ENCODE assay signal across 24 cellular contexts in the genomic region with DNA sequence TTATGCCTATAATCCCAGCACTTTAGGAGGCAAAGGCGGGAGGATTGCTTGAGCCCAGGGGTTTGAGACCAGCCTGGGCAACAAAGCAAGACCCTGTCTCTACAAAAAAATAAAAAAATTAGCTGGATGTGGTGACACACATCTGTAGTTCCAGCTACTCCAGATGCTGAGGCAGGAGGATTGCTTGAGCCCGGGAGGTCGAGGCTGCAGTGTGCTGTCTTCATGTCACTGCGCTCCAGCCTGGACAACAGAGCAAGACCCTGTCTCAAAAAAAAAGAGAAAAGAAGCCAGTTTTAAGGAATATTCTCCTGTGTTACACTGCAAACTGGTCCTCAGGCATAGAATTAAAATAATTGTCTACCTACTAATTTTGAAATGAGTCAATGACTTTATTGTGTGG. TPM values are rescaled to one million over a fixed set of nuclear protein-coding genes. Genes with fewer than 3 reads are reported as not detected.
DNase-seq lines count a peak whose midpoint lies in the region; ATAC-seq, FAIRE-seq and TF ChIP-seq lines count a peak whose summit lies in the region.
"Had no signal": no experiment of that assay in that cellular context is flagged by ENCODE, and none has a peak within 500 bp of the region (broad histone marks: within the 10 kb centered on the region; RNA-seq: fewer than 3 reads in every experiment).

No MANE protein-coding gene starts in this region.

- H4K20me1 ChIP-seq in DOHH2 (ENCODE audit: control insufficient read depth, insufficient read depth, low read depth, low read length), result peaks cover 6% of the 10 kb centered on the region; the same call in 1 of the 2 replicates
- H4K20me1 ChIP-seq in Karpas-422 (ENCODE audit: insufficient read depth, low read depth, low read length), result no peaks in the 10 kb centered on the region
- 0 out of 2 replicates have a peak, but pooled peaks cover 4% of the 10 kb centered on the region for H4K20me1 ChIP-seq in SU-DHL-6 (ENCODE audit: low read depth, low read length)
- no peaks in the 10 kb centered on the region for H4K20me1 ChIP-seq in K562 (replicated peaks; ENCODE audit: control insufficient read depth, insufficient read depth, low read length)
- H4K20me1 ChIP-seq in OCI-LY7 (ENCODE audit: insufficient read depth, low read length), result no peaks in the 10 kb centered on the region

- no peak for FAIRE-seq in K562 (lab: Jason Lieb, UNC)
- FAIRE-seq: D721Med, GM12878, GM12892, GM18507 had no signal

- H3K36me3 ChIP-seq in DOHH2 (ENCODE audit: control insufficient read depth, low read length) (peaks cover 62% of the 10 kb centered on the region), Karpas-422 (ENCODE audit: insufficient read depth, low read length) (peaks cover 19% of the 10 kb centered on the region; the same call in 1 of the 2 replicates), SU-DHL-6 (ENCODE audit: low read length) (peaks cover 21% of the 10 kb centered on the region), K562 (ENCODE audit: control insufficient read depth, insufficient read depth, low read length) (peaks cover 59% of the 10 kb centered on the region), OCI-LY7 (ENCODE audit: insufficient read depth, low read length) (peaks cover 80% of the 10 kb centered on the region)

- intact Hi-C loops in K562 (cut with micrococcal nuclease) (no loop called here), OCI-LY7 (cut with micrococcal nuclease; ENCODE audit: unreplicated experiment) (no loop called here)

- no peak overlapping the region for H3K9ac ChIP-seq in Karpas-422 (ENCODE audit: low read length)
- no peak overlapping the region for H3K9ac ChIP-seq in SU-DHL-6 (ENCODE audit: low read length)
- H3K9ac ChIP-seq in K562 (ENCODE audit: insufficient read depth in 1 of 2, low read depth in 2 of 2, low read length in 2 of 2), result no peak overlapping the region
- H3K9ac ChIP-seq: BLaER1 treated with 17β-estradiol and CSF1 and Interleukin-3, amounts not matched to agents 10 nM and 100 nM had no signal

- H3K27me3 ChIP-seq in DOHH2 (ENCODE audit: control insufficient read depth, low read length) (no peaks in the 10 kb centered on the region), Karpas-422 (ENCODE audit: low read length) (no peaks in the 10 kb centered on the region), SU-DHL-6 (ENCODE audit: low read length) (no peaks in the 10 kb centered on the region), K562 (ENCODE audit: control insufficient read depth in 2 of 2, insufficient read depth in 2 of 2, low read length in 2 of 2) (no peaks in the 10 kb centered on the region)
- H3K27me3 ChIP-seq: BLaER1 treated with 17β-estradiol and CSF1 and Interleukin-3, amounts not matched to agents 10 nM and 100 nM had no signal

- no peak for TF ChIP-seq RAD21 in K562 (CRISPR knock-in tag; conservative IDR thresholded peaks at IDR 0.05 in 1 of 2, IDR thresholded peaks at IDR 0.05 in 1 of 2)

- in situ Hi-C loops in K562 (cut with MboI), result no loop called here

- no peak overlapping the region for H3K27ac ChIP-seq in DOHH2 (ENCODE audit: low read depth, low read length)
- peak overlapping the region; percentile 50; the same call in 1 of the 2 replicates for H3K27ac ChIP-seq in Karpas-422 (ENCODE audit: low read length)
- peak overlapping the region; percentile 57; the same call in 1 of the 2 replicates for H3K27ac ChIP-seq in SU-DHL-6 (ENCODE audit: low read depth, low read length)
- H3K27ac ChIP-seq in K562 (ENCODE audit: extremely low read depth, low read depth, low read length), result no peak overlapping the region
- H3K27ac ChIP-seq in OCI-LY7 (ENCODE audit: low read depth, low read length, poor library complexity, severe bottlenecking), result no peak overlapping the region
- H3K27ac ChIP-seq: 22Rv1; A549; BLaER1 treated with 17β-estradiol and CSF1 and Interleukin-3, amounts not matched to agents 10 nM and 100 nM; C4-2B had no signal

- H3K79me2 ChIP-seq in DOHH2 (ENCODE audit: control insufficient read depth, low read length) (peaks cover 81% of the 10 kb centered on the region), Karpas-422 (ENCODE audit: low read length) (peaks cover 85% of the 10 kb centered on the region), SU-DHL-6 (ENCODE audit: insufficient read depth, low read length) (peaks cover 46% of the 10 kb centered on the region), K562 (ENCODE audit: control insufficient read depth, insufficient read depth, low read length) (peaks cover 57% of the 10 kb centered on the region), OCI-LY7 (ENCODE audit: insufficient read depth, low read depth, low read length) (peaks cover 71% of the 10 kb centered on the region)

- H3K9me3 ChIP-seq in DOHH2 (ENCODE audit: control insufficient read depth, insufficient read depth, low read length) (no peaks in the 10 kb centered on the region), Karpas-422 (ENCODE audit: low read length) (no peaks in the 10 kb centered on the region), SU-DHL-6 (ENCODE audit: insufficient read depth, low read length) (peaks cover 12% of the 10 kb centered on the region; the same call in 1 of the 2 replicates), K562 (replicated peaks; ENCODE audit: control insufficient read depth, insufficient read depth, low read depth, low read length) (no peaks in the 10 kb centered on the region), OCI-LY7 (ENCODE audit: low read length) (peaks cover 8% of the 10 kb centered on the region; the same call in 1 of the 2 replicates)
- H3K9me3 ChIP-seq: A549, Caco-2 had no signal

- H3K4me2 ChIP-seq in DOHH2 (ENCODE audit: low read length) (peak overlapping the region; percentile 43), Karpas-422 (ENCODE audit: low read depth, low read length, poor library complexity, severe bottlenecking) (peak overlapping the region; percentile 27), SU-DHL-6 (ENCODE audit: low read depth, low read length, poor library complexity, severe bottlenecking) (peak overlapping the region; percentile 53), K562 (ENCODE audit: insufficient read depth, low read length) (no peak overlapping the region), OCI-LY7 (ENCODE audit: low read length) (no peak overlapping the region)
- H3K4me2 ChIP-seq: A549; BLaER1 treated with 17β-estradiol and CSF1 and Interleukin-3, amounts not matched to agents 10 nM and 100 nM had no signal

- H3K4me3 ChIP-seq in DOHH2 (ENCODE audit: low read length), result no peak overlapping the region
- no peak overlapping the region for H3K4me3 ChIP-seq in Karpas-422 (ENCODE audit: low read length)
- H3K4me3 ChIP-seq in SU-DHL-6 (ENCODE audit: insufficient read depth, low read length, poor library complexity, severe bottlenecking), result no peak overlapping the region
- no peak overlapping the region for H3K4me3 ChIP-seq in K562
- no peak overlapping the region for H3K4me3 ChIP-seq in OCI-LY7 (ENCODE audit: low read depth, low read length, poor library complexity, severe bottlenecking)
- H3K4me3 ChIP-seq: A549; BLaER1 treated with 17β-estradiol and CSF1 and Interleukin-3, amounts not matched to agents 10 nM and 100 nM; GM12878 had no signal

- no peak for ATAC-seq in K562
- ATAC-seq: A549; CD8-positive, alpha-beta T cell had no signal

- H3K9me2 ChIP-seq in DOHH2 (replicated peaks; ENCODE audit: control insufficient read depth, low read length) (no peaks in the 10 kb centered on the region), Karpas-422 (replicated peaks; ENCODE audit: insufficient read depth, low read length) (no peaks in the 10 kb centered on the region), SU-DHL-6 (replicated peaks; ENCODE audit: insufficient read depth, low read length) (no peaks in the 10 kb centered on the region), OCI-LY7 (ENCODE audit: insufficient read depth, low read length) (no peaks in the 10 kb centered on the region)

- CTCF ChIA-PET in K562 (lab: Yijun Ruan, JAX; ENCODE audit: low intra/inter-chr PET ratio), result no interaction called here
- CTCF ChIA-PET in OCI-LY7 (lab: Charles Lee; ENCODE audit: unreplicated experiment), result no interaction called here

- 95% methylated on average over 4 of the region's 4 CpGs for WGBS in K562 (ENCODE audit: insufficient coverage, low coverage, missing lambda C conversion rate)

- no peaks in the 10 kb centered on the region for H3K9me1 ChIP-seq in K562 (ENCODE audit: control insufficient read depth, insufficient read depth, low read length)

- DNase-seq in Karpas-422 (no peak), K562 (ENCODE audit: extremely low read depth in 1 of 4, low spot score in 3 of 4) (no peak), NCI-H748 treated with DMSO at 0.1 percent for 48 hours (lab: John Stamatoyannopoulos, UW) (no peak), NCI-H82 (lab: John Stamatoyannopoulos, UW) (no peak), occipital lobe (lab: John Stamatoyannopoulos, UW) (no peak), OCI-LY7 (ENCODE audit: low spot score) (no peak)
- DNase-seq: AML-193; Caco-2; Calu3; CD4-positive, alpha-beta T cell; CD8-positive, alpha-beta T cell; DMS79 treated with DMSO at 0.1 percent for 48 hours; EL; GDM1 had no signal

- H3F3A ChIP-seq in DOHH2 (ENCODE audit: control insufficient read depth, insufficient read depth), result 0 out of 2 replicates have a peak, but pooled peaks cover 7% of the 10 kb centered on the region
- peaks cover 35% of the 10 kb centered on the region for H3F3A ChIP-seq in SU-DHL-6 (ENCODE audit: insufficient read depth)

- TF ChIP-seq CTCF in DOHH2 (IDR thresholded peaks at IDR 0.05; ENCODE audit: low read depth, low read length, poor library complexity, severe bottlenecking) (no peak), SU-DHL-6 (IDR thresholded peaks at IDR 0.05; ENCODE audit: insufficient read depth, low read length, poor library complexity, severe bottlenecking) (no peak), K562 (IDR thresholded peaks at IDR 0.05 in 2 of 3, conservative IDR thresholded peaks at IDR 0.05 in 1 of 3; ENCODE audit: insufficient read depth in 2 of 3, low read depth in 1 of 3, low read length in 3 of 3) (no peak), OCI-LY7 (conservative IDR thresholded peaks at IDR 0.05; ENCODE audit: low read length) (no peak)

- no peak for TF ChIP-seq POLR2A in K562 (conservative IDR thresholded peaks at IDR 0.05)

- no peak for TF ChIP-seq EP300 in K562 (IDR thresholded peaks at IDR 0.05; ENCODE audit: low read length)

- H2AFZ ChIP-seq in Karpas-422 (ENCODE audit: low read length), result no peak overlapping the region
- no peak overlapping the region for H2AFZ ChIP-seq in SU-DHL-6 (ENCODE audit: low read depth, low read length, severe bottlenecking)
- no peak overlapping the region for H2AFZ ChIP-seq in K562 (ENCODE audit: low read depth, low read length)
- H2AFZ ChIP-seq in OCI-LY7 (ENCODE audit: low read length), result no peak overlapping the region

- H3K4me1 ChIP-seq in DOHH2 (ENCODE audit: control insufficient read depth, low read length), result peaks cover 58% of the 10 kb centered on the region
- H3K4me1 ChIP-seq in Karpas-422 (ENCODE audit: low read length), result peaks cover 34% of the 10 kb centered on the region
- H3K4me1 ChIP-seq in K562 (replicated peaks in 1 of 2; ENCODE audit: control insufficient read depth in 2 of 2, insufficient read depth in 2 of 2, low read length in 2 of 2), result no peaks in the 10 kb centered on the region
- H3K4me1 ChIP-seq in OCI-LY7 (ENCODE audit: insufficient read depth, low read length, poor library complexity, severe bottlenecking), result peaks cover 17% of the 10 kb centered on the region
- H3K4me1 ChIP-seq: Caco-2 had no signal

- BruUV-seq in K562 (replicated peaks; lab: Mats Ljungman, UMichigan) (no TSS peak), OCI-LY7 (replicated peaks; lab: Mats Ljungman, UMichigan) (no TSS peak)

- POLR2A ChIA-PET in K562 (lab: Yijun Ruan, JAX) (interaction anchor here (1.1 kb wide), 1 partner anchor 18 kb away, joined by 4 read pairs; no protein-coding TSS in a partner anchor), OCI-LY7 (lab: Charles Lee) (interaction anchor here (0.8 kb wide), 1 partner anchor 24 kb away, joined by 3 read pairs; no protein-coding TSS in a partner anchor)

RNA-seq across cellular contexts. Expression of a gene that starts 47.9 kb away (rescaled TPM):
- 13.9 and 14.2 TPM in 2 replicates for total RNA-seq in Karpas-422 (2014; rRNA removed; shearing (Covaris generic); ENCODE audit: low replicate concordance)
- total RNA-seq in K562 (2011; cell fraction: chromatin; rRNA removed; ENCODE audit: low replicate concordance), result 40.8 and 58.4 TPM in 2 replicates
- total RNA-seq in K562 (2011; cell fraction: nucleolus; rRNA removed), result 30.5 and 46.5 TPM in 2 replicates
- total RNA-seq in K562 (2011; cell fraction: nucleoplasm; rRNA removed), result 75.9 and 147 TPM in 2 replicates
- total RNA-seq in K562 (2014; rRNA removed) (18.4 and 18.8 TPM in 2 replicates), K562 (2014; rRNA removed; fragmentation: Illumina TruSeq; extraction: Trizol) (32.2 and 34.1 TPM in 2 replicates), K562 (2015; rRNA removed; fragmentation: Illumina TruSeq; extraction: Trizol) (29.0 and 32.7 TPM in 2 replicates), K562 (2021) (19.5 and 20.8 TPM in 2 replicates), occipital lobe (7.2 TPM), OCI-LY7 (2022) (43.5 and 44.1 TPM in 2 replicates)
- polyA plus RNA-seq in K562 (2011; rRNA removed) (8.7 and 19.0 TPM in 2 replicates), K562 (2014; fragmentation: Illumina TruSeq; extraction: Trizol) (50.4 and 68.6 TPM in 2 replicates), K562 (2014; fragmentation: Nextera tagmentation; extraction: Ambion mirVana) (10 to 100 TPM; 52.8 to 54.2 TPM), K562 (2014; rRNA removed) (36.6 and 43.6 TPM in 2 replicates)
- 3.3 and 7.0 TPM in 2 replicates for polyA plus RNA-seq in K562 (2011; cell fraction: cytosol; rRNA removed)
- 9.8 and 17.2 TPM in 2 replicates for polyA plus RNA-seq in K562 (2011; cell fraction: nucleus; rRNA removed)
- 28.6 and 33.8 TPM in 2 replicates for polyA plus RNA-seq in K562 (2012)
- polyA minus RNA-seq in K562 (2011; rRNA and poly(A)+ RNA removed), result 11.7 and 16.7 TPM in 2 replicates
- polyA minus RNA-seq in K562 (2011; cell fraction: cytosol; rRNA and poly(A)+ RNA removed), result 14.0 and 17.5 TPM in 2 replicates
- polyA minus RNA-seq in K562 (2011; cell fraction: nucleus; rRNA and poly(A)+ RNA removed), result 13.0 and 20.9 TPM in 2 replicates
- total RNA-seq in OCI-LY7 (2014; rRNA removed; shearing (Covaris generic)), result 18.6 and 26.1 TPM in 2 replicates

Comparison
In these comparisons a context has a peak if more than half of its experiments do, and no peak if none do; other contexts are left out.
1. H3K27ac ChIP-seq: peak in Karpas-422 (single experiment) and SU-DHL-6 (single experiment); none in DOHH2 (single experiment), K562 (single experiment) and OCI-LY7 (single experiment).
2. H3K4me2 ChIP-seq: peak in DOHH2 (single experiment), Karpas-422 (single experiment) and SU-DHL-6 (single experiment); none in K562 (single experiment) and OCI-LY7 (single experiment).